ENCODE assay signal across 9 cellular contexts in the genomic region with DNA sequence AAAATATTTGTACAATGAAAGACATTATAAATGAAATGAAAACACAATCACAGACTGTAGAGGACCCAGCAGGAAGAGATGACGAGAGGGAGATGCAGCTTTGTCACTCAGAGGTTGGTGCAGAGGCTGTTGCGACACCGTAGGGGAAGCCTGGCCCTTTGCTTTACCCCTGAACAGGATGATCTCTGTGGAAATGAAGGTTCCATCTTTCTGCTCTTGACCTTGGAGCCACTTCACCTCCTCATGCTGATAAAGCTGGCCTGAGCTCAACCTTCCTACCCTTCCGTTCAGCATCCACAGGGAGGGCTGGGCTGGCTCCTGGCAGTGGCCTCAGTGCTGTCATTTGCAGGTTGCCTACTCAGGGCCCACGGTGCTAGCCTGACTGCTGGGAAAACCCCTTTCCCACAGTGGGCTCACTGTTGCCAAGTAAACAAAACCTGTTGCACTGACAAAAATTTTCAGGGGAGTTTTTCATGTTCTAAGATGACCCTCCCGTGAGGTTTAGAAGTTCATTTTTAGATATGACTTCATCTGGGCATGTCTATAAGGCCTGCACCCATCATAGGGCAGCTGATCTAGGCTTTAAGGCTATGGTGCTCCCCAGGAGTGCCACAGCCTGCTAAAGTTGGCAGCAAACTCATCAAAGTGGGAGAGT. TPM values are rescaled to one million over a fixed set of nuclear protein-coding genes. Genes with fewer than 3 reads are reported as not detected.
A peak's percentile ranks its signal among the peaks of the same experiment; 100 is the strongest.
DNase-seq lines count a peak whose midpoint lies in the region; ATAC-seq and TF ChIP-seq lines count a peak whose summit lies in the region.
"Had no signal": no experiment of that assay in that cellular context is flagged by ENCODE, and none has a peak within 500 bp of the region (broad histone marks: within the 10 kb centered on the region; RNA-seq: fewer than 3 reads in every experiment).

No MANE protein-coding gene starts in this region.

- no peaks in the 10 kb centered on the region for H3F3A ChIP-seq in GM23338 (replicated peaks; ENCODE audit: low read depth)

- peaks cover 3% of the 10 kb centered on the region; the same call in 1 of the 3 replicates for H3K4me1 Mint-ChIP-seq in GM23338
- peaks cover 50% of the 10 kb centered on the region for H3K4me1 Mint-ChIP-seq in dendritic cell treated with granulocyte-macrophage colony-stimulating factor and Interleukin-4, amounts not matched to agents 40 ng/mL and 50 ng/mL, for 4 days (ENCODE audit: low read depth)

- H3K27ac ChIP-seq in GM23338 (ENCODE audit: low read depth) (no peak overlapping the region), dorsolateral prefrontal cortex (no peak overlapping the region)

- intact Hi-C loops in dendritic cell treated with granulocyte-macrophage colony-stimulating factor and Interleukin-4, amounts not matched to agents 40 ng/mL and 50 ng/mL, for 4 days (cut with micrococcal nuclease), result no loop called here
- intact Hi-C loops in dorsolateral prefrontal cortex (cut with DNase I), result no loop called here

- H3K27me3 ChIP-seq in GM23338 (ENCODE audit: insufficient read depth), result no peaks in the 10 kb centered on the region
- H3K27me3 ChIP-seq in dorsolateral prefrontal cortex, result no peaks in the 10 kb centered on the region

- H3K4me3 Mint-ChIP-seq in GM23338, result no peak overlapping the region
- H3K4me3 Mint-ChIP-seq in dendritic cell treated with granulocyte-macrophage colony-stimulating factor and Interleukin-4, amounts not matched to agents 40 ng/mL and 50 ng/mL, for 4 days, result no peak overlapping the region

- H3K27ac Mint-ChIP-seq in GM23338, result no peak overlapping the region
- peak overlapping the region; percentile 70 for H3K27ac Mint-ChIP-seq in dendritic cell treated with granulocyte-macrophage colony-stimulating factor and Interleukin-4, amounts not matched to agents 40 ng/mL and 50 ng/mL, for 4 days

- no peak overlapping the region for H3K4me3 ChIP-seq in GM23338
- H3K4me3 ChIP-seq in dorsolateral prefrontal cortex, result no peak overlapping the region

- no peaks in the 10 kb centered on the region for H3K9me3 Mint-ChIP-seq in GM23338
- H3K9me3 Mint-ChIP-seq in dendritic cell treated with granulocyte-macrophage colony-stimulating factor and Interleukin-4, amounts not matched to agents 40 ng/mL and 50 ng/mL, for 4 days, result no peaks in the 10 kb centered on the region

- no peak overlapping the region for H3K4me2 ChIP-seq in GM23338

- H3K4me1 ChIP-seq in GM23338 (ENCODE audit: insufficient read depth), result no peaks in the 10 kb centered on the region

- no peak for TF ChIP-seq CTCF in GM23338 (conservative IDR thresholded peaks at IDR 0.05; ENCODE audit: low read depth in 2 of 2)
- TF ChIP-seq CTCF in dorsolateral prefrontal cortex (IDR thresholded peaks at IDR 0.05 in 54 of 56, conservative IDR thresholded peaks at IDR 0.05 in 2 of 56; ENCODE audit: low read depth in 1 of 56, partially characterized antibody in 56 of 56), result no peak

- ATAC-seq in GM18519 (IDR thresholded peaks at IDR 0.05; ENCODE audit: low FRiP score, unreplicated experiment), result peak; percentile 78
- peak; percentile 51; the same call in 2 of the 3 replicates for ATAC-seq in GM23338

- no peaks in the 10 kb centered on the region for H3K79me2 ChIP-seq in GM23338 (replicated peaks; ENCODE audit: insufficient read depth)

- no peaks in the 10 kb centered on the region for H4K20me1 ChIP-seq in GM23338 (replicated peaks; ENCODE audit: insufficient read depth)

- DNase-seq in GM23338 (ENCODE audit: low spot score) (no peak), NAMALWA (ENCODE audit: low spot score) (peak; percentile 86), NCI-H774 (lab: John Stamatoyannopoulos, UW) (no peak), dorsolateral prefrontal cortex (no peak), SHP77 (lab: John Stamatoyannopoulos, UW) (no peak), NCI-H1436 (lab: John Stamatoyannopoulos, UW) (no peak)

- no peaks in the 10 kb centered on the region for H3K36me3 Mint-ChIP-seq in GM23338 (ENCODE audit: low read depth)
- peaks cover 4% of the 10 kb centered on the region for H3K36me3 Mint-ChIP-seq in dendritic cell treated with granulocyte-macrophage colony-stimulating factor and Interleukin-4, amounts not matched to agents 40 ng/mL and 50 ng/mL, for 4 days (ENCODE audit: low read depth)

- H3K9me2 ChIP-seq in GM23338 (ENCODE audit: insufficient read depth), result 0 out of 2 replicates have a peak, but pooled peaks cover 3% of the 10 kb centered on the region

- 0 out of 2 replicates have a peak overlapping the region, but pooled peaks have one; percentile 66 for H2AFZ ChIP-seq in GM23338

- H3K27me3 Mint-ChIP-seq in GM23338 (ENCODE audit: insufficient read depth, low read depth, poor library complexity), result no peaks in the 10 kb centered on the region
- no peaks in the 10 kb centered on the region for H3K27me3 Mint-ChIP-seq in dendritic cell treated with granulocyte-macrophage colony-stimulating factor and Interleukin-4, amounts not matched to agents 40 ng/mL and 50 ng/mL, for 4 days

- H3K36me3 ChIP-seq in GM23338 (ENCODE audit: insufficient read depth), result no peaks in the 10 kb centered on the region

TF ChIP-seq in GM23338, 12 proteins besides CTCF, POLR2A, EP300 and RAD21 (continues in another document):
- TF ChIP-seq REST (IDR thresholded peaks at IDR 0.05; ENCODE audit: unreplicated experiment) (no peak), EZH2 (IDR thresholded peaks at IDR 0.05; ENCODE audit: low read depth, unreplicated experiment) (no peak), NANOG (IDR thresholded peaks at IDR 0.05; ENCODE audit: borderline replicate concordance) (no peak), EZH2phosphoT487 (IDR thresholded peaks at IDR 0.05; ENCODE audit: unreplicated experiment) (no peak)

RNA-seq across cellular contexts. Expression of gene CD80, which starts 3.0 kb away (rescaled TPM):
- total RNA-seq in GM23338 (2014; rRNA removed; shearing (Covaris generic)), result not detected in 2 replicates
- not detected in 2 replicates for polyA plus RNA-seq in GM23338 (2016; fragmentation: Nextera tagmentation; extraction: Ambion mirVana)
- total RNA-seq in dorsolateral prefrontal cortex, result 1 to 10 TPM in 3 of 120 experiments, under 1 TPM in 30, not detected in 87; 0.16 to 1.7 (median 0.46) TPM
- total RNA-seq: epithelial cell of proximal tubule had no signal

RNA-seq across cellular contexts. Expression of gene ADPRH, which starts 16.9 kb away (rescaled TPM):
- 3.4 and 4.4 TPM in 2 replicates for total RNA-seq in GM23338 (2014; rRNA removed; shearing (Covaris generic))
- polyA plus RNA-seq in GM23338 (2016; fragmentation: Nextera tagmentation; extraction: Ambion mirVana), result 1.2 and 1.7 TPM in 2 replicates
- total RNA-seq in dorsolateral prefrontal cortex, result 1 to 10 TPM; 1.0 to 6.1 (median 2.8) TPM

RNA-seq across cellular contexts. Expression of gene PLA1A, which starts 35.3 kb away (rescaled TPM):
- not detected in 2 replicates for total RNA-seq in GM23338 (2014; rRNA removed; shearing (Covaris generic))
- not detected in 2 replicates for polyA plus RNA-seq in GM23338 (2016; fragmentation: Nextera tagmentation; extraction: Ambion mirVana)
- total RNA-seq in dorsolateral prefrontal cortex, result 10 to 100 TPM in 13 of 120 experiments, 1 to 10 TPM in 104, under 1 TPM in 3; 0.46 to 17.2 (median 4.3) TPM
